In genomic region chr1:53160924-53161378, GRCh38 we compare ENCODE assay signal across 1 cellular context.
A peak's percentile ranks its signal among the peaks of the same experiment; 100 is the strongest.
TF ChIP-seq lines count a peak whose summit lies in the region.

No MANE protein-coding gene starts in this region.

TF ChIP-seq in HepG2, 621 proteins besides CTCF, POLR2A, EP300 and RAD21 (continued from another document and continues in another):
- TF ChIP-seq ZHX2 (IDR thresholded peaks at IDR 0.05; ENCODE audit: low read depth): peak; percentile 65
- no peak; the same call in 1 of the 2 replicates for TF ChIP-seq ZHX2 (CRISPR knock-in tag; IDR thresholded peaks at IDR 0.05; ENCODE audit: borderline replicate concordance)
- TF ChIP-seq ZNF281 (CRISPR knock-in tag; IDR thresholded peaks at IDR 0.05; ENCODE audit: borderline replicate concordance): peak; percentile 83; the same call in 1 of the 2 replicates
- TF ChIP-seq ZNF484 (CRISPR knock-in tag; IDR thresholded peaks at IDR 0.05; ENCODE audit: borderline replicate concordance, low read depth): no peak
- peak; percentile 87; the same call in 1 of the 2 replicates for TF ChIP-seq SMAD3 (CRISPR knock-in tag; IDR thresholded peaks at IDR 0.05)
- no peak for TF ChIP-seq MTA3 (CRISPR knock-in tag; IDR thresholded peaks at IDR 0.05)
- no peak for TF ChIP-seq HMGA1 (CRISPR knock-in tag; conservative IDR thresholded peaks at IDR 0.05)
- TF ChIP-seq CREBL2 (CRISPR knock-in tag; IDR thresholded peaks at IDR 0.05; ENCODE audit: borderline replicate concordance): no peak
- TF ChIP-seq ARID3A (IDR thresholded peaks at IDR 0.05; ENCODE audit: low read depth, low read length): no peak
- TF ChIP-seq CREB1 (IDR thresholded peaks at IDR 0.05): no peak
- TF ChIP-seq CREB1 (CRISPR knock-in tag; IDR thresholded peaks at IDR 0.05): peak; percentile 84
- peak; percentile 99 for TF ChIP-seq GATAD2A (CRISPR knock-in tag; IDR thresholded peaks at IDR 0.05)
- no peak for TF ChIP-seq ZNF260 (CRISPR knock-in tag; IDR thresholded peaks at IDR 0.05; ENCODE audit: borderline replicate concordance, low read depth)
- no peak for TF ChIP-seq RBM39 (IDR thresholded peaks at IDR 0.05; ENCODE audit: low read depth, low read length, poor library complexity, severe bottlenecking)
- TF ChIP-seq FOXA3 (CRISPR knock-in tag; IDR thresholded peaks at IDR 0.05): peak; percentile 96
- TF ChIP-seq SOX6 (IDR thresholded peaks at IDR 0.05): no peak
- TF ChIP-seq SOX6 (CRISPR knock-in tag; IDR thresholded peaks at IDR 0.05): peak; percentile 99
- peak; percentile 67; the same call in 1 of the 2 replicates for TF ChIP-seq TFDP1 (CRISPR knock-in tag; IDR thresholded peaks at IDR 0.05; ENCODE audit: borderline replicate concordance)
- TF ChIP-seq PHB2 (IDR thresholded peaks at IDR 0.05; ENCODE audit: partially characterized antibody): no peak
- TF ChIP-seq REL (CRISPR knock-in tag; conservative IDR thresholded peaks at IDR 0.05): no peak
- peak; percentile 70 for TF ChIP-seq UBTF (CRISPR knock-in tag; IDR thresholded peaks at IDR 0.05)
- no peak for TF ChIP-seq SMARCE1 (IDR thresholded peaks at IDR 0.05; ENCODE audit: borderline replicate concordance)
- no peak for TF ChIP-seq SNAPC2 (CRISPR knock-in tag; IDR thresholded peaks at IDR 0.05)
- TF ChIP-seq ZNF577 (CRISPR knock-in tag; IDR thresholded peaks at IDR 0.05; ENCODE audit: borderline replicate concordance, low read depth): no peak
- TF ChIP-seq NAIF1 (CRISPR knock-in tag; IDR thresholded peaks at IDR 0.05; ENCODE audit: borderline replicate concordance): no peak
- peak; percentile 93 for TF ChIP-seq ZNF644 (CRISPR knock-in tag; IDR thresholded peaks at IDR 0.05; ENCODE audit: low read depth)
- TF ChIP-seq ZBTB33 (CRISPR knock-in tag; IDR thresholded peaks at IDR 0.05): peak; percentile 60; the same call in 1 of the 2 replicates
- peak; percentile 72; the same call in 1 of the 2 replicates for TF ChIP-seq YEATS2 (CRISPR knock-in tag; IDR thresholded peaks at IDR 0.05; ENCODE audit: borderline replicate concordance)
- TF ChIP-seq ZNF724P (CRISPR knock-in tag; IDR thresholded peaks at IDR 0.05; ENCODE audit: borderline replicate concordance): no peak
- peak; percentile 68; the same call in 1 of the 2 replicates for TF ChIP-seq ZNF766 (CRISPR knock-in tag; IDR thresholded peaks at IDR 0.05; ENCODE audit: borderline replicate concordance)
- no peak for TF ChIP-seq TRAFD1 (CRISPR knock-in tag; IDR thresholded peaks at IDR 0.05; ENCODE audit: borderline replicate concordance)
- TF ChIP-seq HOXA3 (CRISPR knock-in tag; IDR thresholded peaks at IDR 0.05): peak; percentile 93
- no peak for TF ChIP-seq CAMTA2 (CRISPR knock-in tag; IDR thresholded peaks at IDR 0.05; ENCODE audit: borderline replicate concordance)
- TF ChIP-seq ISL2 (CRISPR knock-in tag; IDR thresholded peaks at IDR 0.05): peak; percentile 86
- no peak for TF ChIP-seq JARID2 (CRISPR knock-in tag; IDR thresholded peaks at IDR 0.05; ENCODE audit: insufficient replicate concordance)
- peak; percentile 96 for TF ChIP-seq ZZZ3 (CRISPR knock-in tag; IDR thresholded peaks at IDR 0.05; ENCODE audit: borderline replicate concordance)
- no peak; the same call in 1 of the 2 replicates for TF ChIP-seq ZNF121 (CRISPR knock-in tag; IDR thresholded peaks at IDR 0.05)
- peak; percentile 92 for TF ChIP-seq RFXAP (CRISPR knock-in tag; IDR thresholded peaks at IDR 0.05; ENCODE audit: borderline replicate concordance)
- TF ChIP-seq RFXANK (CRISPR knock-in tag; IDR thresholded peaks at IDR 0.05): no peak
- peak; percentile 78; the same call in 1 of the 2 replicates for TF ChIP-seq ZNF276 (CRISPR knock-in tag; IDR thresholded peaks at IDR 0.05; ENCODE audit: low read depth)
- no peak for TF ChIP-seq ZNF777 (CRISPR knock-in tag; IDR thresholded peaks at IDR 0.05)
- TF ChIP-seq SP2 (CRISPR knock-in tag; IDR thresholded peaks at IDR 0.05): no peak
- 0 out of 2 replicates have a peak, but pooled peaks have one; percentile 29 for TF ChIP-seq EED (CRISPR knock-in tag; IDR thresholded peaks at IDR 0.05)
- TF ChIP-seq TAF1 (CRISPR knock-in tag; IDR thresholded peaks at IDR 0.05): no peak
- TF ChIP-seq FOSL1 (CRISPR knock-in tag; IDR thresholded peaks at IDR 0.05; ENCODE audit: borderline replicate concordance): no peak
- TF ChIP-seq NFIC (IDR thresholded peaks at IDR 0.05; ENCODE audit: low read length): peak; percentile 72
